Comparison of ENCODE assay signal across 12 cellular contexts in the genomic region with DNA sequence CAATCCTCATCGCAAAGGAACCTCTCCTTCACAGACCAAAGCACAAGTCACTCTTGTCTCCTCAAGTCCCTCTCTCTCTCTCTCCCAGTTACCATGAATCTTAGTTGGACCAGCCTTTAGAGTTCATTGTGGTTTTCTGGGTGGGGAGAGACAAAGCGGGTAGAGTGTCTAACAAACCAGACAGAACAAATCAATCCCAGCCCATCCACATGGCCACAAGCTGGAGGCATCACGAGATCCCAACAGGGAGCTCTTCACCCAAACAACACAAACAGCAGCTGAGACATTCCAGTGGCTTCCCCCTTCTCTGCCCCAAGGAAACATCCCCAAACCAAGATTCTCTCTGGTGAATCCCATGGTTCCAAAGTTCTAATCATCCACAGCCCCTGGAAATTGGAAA. TPM values are rescaled to one million over a fixed set of nuclear protein-coding genes. Genes with fewer than 3 reads are reported as not detected.
A peak's percentile ranks its signal among the peaks of the same experiment; 100 is the strongest.
DNase-seq lines count a peak whose midpoint lies in the region; ATAC-seq and TF ChIP-seq lines count a peak whose summit lies in the region.
"Had no signal": no experiment of that assay in that cellular context is flagged by ENCODE, and none has a peak within 500 bp of the region (broad histone marks: within the 10 kb centered on the region; RNA-seq: fewer than 3 reads in every experiment).

No MANE protein-coding gene starts in this region.

- DNase-seq in DND-41, result no peak
- no peak for DNase-seq in activated CD8-positive, alpha-beta T cell treated with anti-CD3 and anti-CD28 coated beads, Interleukin-2, amount 10 ng/mL, durations not matched to agents 7 days and 5 days
- DNase-seq in fibroblast of peridontal ligament (ENCODE audit: extremely low read depth), result peak; percentile 96
- DNase-seq in stomach, result no peak
- DNase-seq in left cardiac atrium, result no peak
- DNase-seq in erythroblast (lab: John Stamatoyannopoulos, UW), result no peak
- no peak for DNase-seq in NCI-H524 treated with DMSO at 0.1 percent for 48 hours (lab: John Stamatoyannopoulos, UW)
- DNase-seq: NCI-H2171 treated with DMSO at 0.1 percent for 48 hours; PC-9; stimulated activated CD4-positive, alpha-beta T cell treated with anti-CD3 and anti-CD28 coated beads, Interleukin-4, amount 100 ng/mL, for 4 hours; T-helper 9 cell had no signal

- WGBS in stomach, 5 donors, result 69 to 96% (median 83%) methylated on average over 3 of the region's 3 CpGs

- peaks cover 69% of the 10 kb centered on the region for H4K20me1 ChIP-seq in DND-41 (ENCODE audit: insufficient read depth, low read length)

- H3K79me2 ChIP-seq in DND-41 (ENCODE audit: insufficient read depth, low read length), result peaks cover 90% of the 10 kb centered on the region

- no peak overlapping the region for H3K4me3 Mint-ChIP-seq in activated CD8-positive, alpha-beta T cell treated with anti-CD3 and anti-CD28 coated beads, Interleukin-2, amount 10 ng/mL, durations not matched to agents 7 days and 5 days

- H3K27ac Mint-ChIP-seq in activated CD8-positive, alpha-beta T cell treated with anti-CD3 and anti-CD28 coated beads, Interleukin-2, amount 10 ng/mL, durations not matched to agents 7 days and 5 days, result peak overlapping the region; percentile 46

- TF ChIP-seq EP300 in stomach (IDR thresholded peaks at IDR 0.05), result no peak

- H2AFZ ChIP-seq in DND-41 (ENCODE audit: low read depth, low read length), result no peak overlapping the region
- H2AFZ ChIP-seq: PC-9 had no signal

- no peak overlapping the region for H3K4me2 ChIP-seq in DND-41 (ENCODE audit: insufficient read depth, low read length)
- H3K4me2 ChIP-seq: PC-9 had no signal

- H3K36me3 Mint-ChIP-seq in activated CD8-positive, alpha-beta T cell treated with anti-CD3 and anti-CD28 coated beads, Interleukin-2, amount 10 ng/mL, durations not matched to agents 7 days and 5 days (ENCODE audit: low read depth), result peaks cover 16% of the 10 kb centered on the region

- H3K27ac ChIP-seq in DND-41 (ENCODE audit: low read length) (no peak overlapping the region), stomach (peak overlapping the region in 4 of 5 donors; percentile 66 to 91 (median 81))
- H3K27ac ChIP-seq: PC-9 had no signal

- H3K36me3 ChIP-seq in DND-41 (ENCODE audit: insufficient read depth, low read length), result peaks cover 10% of the 10 kb centered on the region
- H3K36me3 ChIP-seq in stomach, result peaks cover 0 to 7% (median 2%) of the 10 kb centered on the region in 4 donors

- H3K4me1 ChIP-seq in DND-41 (ENCODE audit: insufficient read depth, low read length), result no peaks in the 10 kb centered on the region
- peaks cover 73 to 100% (median 89%) of the 10 kb centered on the region in 4 donors for H3K4me1 ChIP-seq in stomach

- no peaks in the 10 kb centered on the region for H3K27me3 Mint-ChIP-seq in activated CD8-positive, alpha-beta T cell treated with anti-CD3 and anti-CD28 coated beads, Interleukin-2, amount 10 ng/mL, durations not matched to agents 7 days and 5 days (ENCODE audit: low read depth)
- H3K27me3 Mint-ChIP-seq: progenitor cell of endocrine pancreas had no signal

- no peak for TF ChIP-seq CTCF in DND-41 (IDR thresholded peaks at IDR 0.05; ENCODE audit: borderline replicate concordance, extremely low read depth, low read length, poor library complexity, severe bottlenecking)
- TF ChIP-seq CTCF in stomach (IDR thresholded peaks at IDR 0.05), result no peak

- TF ChIP-seq POLR2A in stomach (IDR thresholded peaks at IDR 0.05) (no peak), erythroblast (IDR thresholded peaks at IDR 0.05; ENCODE audit: low read length) (no peak)

- POLR2A ChIA-PET in activated CD8-positive, alpha-beta T cell treated with anti-CD3 and anti-CD28 coated beads, Interleukin-2, amount 10 ng/mL, durations not matched to agents 7 days and 5 days (lab: Charles Lee), result interaction anchor here (1.3 to 1.4 kb wide), 2 partner anchors 12 to 17 kb away, joined by 3 to 5 read pairs; no protein-coding TSS in a partner anchor

- H3K4me3 ChIP-seq in DND-41 (ENCODE audit: low read depth in 1 of 2, low read length in 2 of 2), result no peak overlapping the region
- H3K4me3 ChIP-seq in stomach, result no peak overlapping the region
- H3K4me3 ChIP-seq: PC-9 had no signal

- H3K9ac ChIP-seq in DND-41 (ENCODE audit: low read depth, low read length), result no peak overlapping the region

- H3K4me1 Mint-ChIP-seq in activated CD8-positive, alpha-beta T cell treated with anti-CD3 and anti-CD28 coated beads, Interleukin-2, amount 10 ng/mL, durations not matched to agents 7 days and 5 days (ENCODE audit: low read depth), result peaks cover 85% of the 10 kb centered on the region

- intact Hi-C loops in stomach (cut with DNase I; ENCODE audit: low total_unique reads) (no loop called here), left cardiac atrium (cut with DNase I) (no loop called here)

- no peaks in the 10 kb centered on the region for H3K9me3 ChIP-seq in DND-41 (ENCODE audit: insufficient read depth, low read length, severe bottlenecking)
- H3K9me3 ChIP-seq in stomach, result no peaks in the 10 kb centered on the region

- H3K27me3 ChIP-seq in DND-41 (ENCODE audit: insufficient read depth, low read length, poor library complexity) (no peaks in the 10 kb centered on the region), stomach (no peaks in the 10 kb centered on the region)

- CTCF ChIA-PET in activated CD8-positive, alpha-beta T cell treated with anti-CD3 and anti-CD28 coated beads, Interleukin-2, amount 10 ng/mL, durations not matched to agents 7 days and 5 days (lab: Charles Lee), result interaction anchor here (0.7 to 4.0 kb wide), 7 partner anchors 11 to 150 kb away, joined by 3 to 21 read pairs (median 4); no protein-coding TSS in a partner anchor

- no peaks in the 10 kb centered on the region for H3K9me3 Mint-ChIP-seq in activated CD8-positive, alpha-beta T cell treated with anti-CD3 and anti-CD28 coated beads, Interleukin-2, amount 10 ng/mL, durations not matched to agents 7 days and 5 days (ENCODE audit: insufficient read depth)

- ATAC-seq in DND-41 (ENCODE audit: insufficient read depth, low read depth), result 0 out of 3 replicates have a peak, but pooled peaks have one; percentile 22
- ATAC-seq in activated CD8-positive, alpha-beta T cell treated with anti-CD3 and anti-CD28 coated beads, Interleukin-2, amount 10 ng/mL, durations not matched to agents 7 days and 5 days, result no peak
- no peak for ATAC-seq in left cardiac atrium

RNA-seq across cellular contexts. Expression of gene ACTN1, which starts 22.4 kb away (rescaled TPM):
- total RNA-seq in activated CD8-positive, alpha-beta T cell treated with anti-CD3 and anti-CD28 coated beads, Interleukin-2, amount 10 ng/mL, durations not matched to agents 7 days and 5 days, result 10 to 100 TPM; 51.4 to 56.1 TPM
- 100 to 1,000 TPM; 191 to 504 (median 237) TPM for total RNA-seq in stomach
- 10 to 100 TPM; 25.7 to 87.7 (median 43.6) TPM for polyA plus RNA-seq in stomach
- 100 to 1,000 TPM; 160 to 319 TPM for total RNA-seq in left cardiac atrium
